Comparison of ENCODE assay signal across 8 cellular contexts in genomic region chr19:52138614-52139290, GRCh38. TPM values are rescaled to one million over a fixed set of nuclear protein-coding genes. Genes with fewer than 3 reads are reported as not detected.
DNase-seq lines count a peak whose midpoint lies in the region; ATAC-seq, FAIRE-seq and TF ChIP-seq lines count a peak whose summit lies in the region.

No MANE protein-coding gene starts in this region.

- peaks cover 0 to 45% (median 0%) of the 10 kb centered on the region in 11 donors for H3K9me3 ChIP-seq in heart right ventricle
- H3K9me3 ChIP-seq in pancreas = no peaks in the 10 kb centered on the region

- intact Hi-C loops in heart right ventricle (cut with DNase I) (loop anchor here (1.0 to 10.0 kb wide), 9 partner anchors 32 to 102 kb away; partner anchors contain the start of genes PPP2R1A (in 2 of the 10) and ZNF836 (in 2 of the 10)), Right ventricle myocardium inferior (cut with DNase I) (loop anchor here (1.0 to 2.0 kb wide), 3 partner anchors 32 to 99 kb away; partner anchors contain the start of gene ZNF836), pancreas (cut with DNase I) (loop anchor here in 2 of 3 donors (5.0 to 10.0 kb wide), 2 partner anchors 99 to 106 kb away; no protein-coding TSS in a partner anchor)

- peaks cover 16% of the 10 kb centered on the region for H3K36me3 Mint-ChIP-seq in activated T-cell treated with anti-CD3 and anti-CD28 coated beads, Interleukin-2, amount 50 U/mL, for 4 hours (ENCODE audit: insufficient read depth)

- H3K36me3 ChIP-seq in heart right ventricle (no peaks in the 10 kb centered on the region), pancreas (no peaks in the 10 kb centered on the region)

- H3K4me1 ChIP-seq in heart right ventricle (peaks cover 2 to 24% (median 18%) of the 10 kb centered on the region in 9 donors), pancreas (peaks cover 6 to 11% (median 7%) of the 10 kb centered on the region in 3 donors)

- ATAC-seq in heart right ventricle = peak in 3 of 8 donors; percentile 11 to 26 (median 23)
- ATAC-seq in Right ventricle myocardium inferior = no peak
- ATAC-seq in activated T-cell treated with anti-CD3 and anti-CD28 coated beads, Interleukin-2, amount 50 U/mL, for 4 hours = no peak
- peak in 2 of 4 donors; percentile 36 to 43 for ATAC-seq in pancreas
- no peak for ATAC-seq in GM21576 (IDR thresholded peaks at IDR 0.05; ENCODE audit: unreplicated experiment)
- ATAC-seq in GM18909 (IDR thresholded peaks at IDR 0.05; ENCODE audit: poor library complexity, unreplicated experiment) = no peak

- H3K4me1 Mint-ChIP-seq in activated T-cell treated with anti-CD3 and anti-CD28 coated beads, Interleukin-2, amount 50 U/mL, for 4 hours (ENCODE audit: low read depth) = peaks cover 23% of the 10 kb centered on the region

- WGBS in heart right ventricle, 2 donors = 1 to 2% methylated on average over 19 of the region's 19 CpGs
- WGBS in pancreas, 2 donors = 1% methylated on average over 19 of the region's 19 CpGs

- FAIRE-seq in pancreas (lab: Jason Lieb, UNC) = no peak

- H3K27ac ChIP-seq in heart right ventricle = peak overlapping the region in 9 of 10 donors; percentile 87 to 96 (median 92)
- peak overlapping the region; percentile 85 to 97 (median 95) for H3K27ac ChIP-seq in pancreas

- H3K9me3 Mint-ChIP-seq in activated T-cell treated with anti-CD3 and anti-CD28 coated beads, Interleukin-2, amount 50 U/mL, for 4 hours = peaks cover 14% of the 10 kb centered on the region

- TF ChIP-seq CTCF in heart right ventricle (IDR thresholded peaks at IDR 0.05) (no peak), pancreas (IDR thresholded peaks at IDR 0.05) (no peak)

- no peaks in the 10 kb centered on the region for H3K27me3 ChIP-seq in heart right ventricle
- H3K27me3 ChIP-seq in pancreas = no peaks in the 10 kb centered on the region

- peak in 1 of 2 donors; percentile 9 for DNase-seq in heart right ventricle
- DNase-seq in Right ventricle myocardium inferior (ENCODE audit: missing footprints) = no peak
- peak; percentile 19 for DNase-seq in NCI-H2227 treated with DMSO at 0.1 percent for 48 hours (lab: John Stamatoyannopoulos, UW)
- DNase-seq in activated T-cell treated with anti-CD3 and anti-CD28 coated beads, Interleukin-2, amount 50 U/mL, for 4 hours = peak; percentile 9
- peak; percentile 7 for DNase-seq in glomerular visceral epithelial cell (ENCODE audit: extremely low spot score)
- peak in 3 of 6 donors; percentile 6 to 66 (median 15) for DNase-seq in pancreas

- peak overlapping the region; percentile 94 for H3K4me3 Mint-ChIP-seq in activated T-cell treated with anti-CD3 and anti-CD28 coated beads, Interleukin-2, amount 50 U/mL, for 4 hours

- peak overlapping the region; percentile 61 to 94 (median 80) for H3K4me3 ChIP-seq in heart right ventricle
- H3K4me3 ChIP-seq in pancreas = peak overlapping the region; percentile 65 to 87 (median 74)

- no peaks in the 10 kb centered on the region for H3K27me3 Mint-ChIP-seq in activated T-cell treated with anti-CD3 and anti-CD28 coated beads, Interleukin-2, amount 50 U/mL, for 4 hours (ENCODE audit: low read depth)

RNA-seq across cellular contexts. Expression of gene ZNF616, which starts 1.0 kb away (rescaled TPM):
- total RNA-seq in heart right ventricle (1 to 10 TPM; 4.9 to 8.0 (median 6.5) TPM), Right ventricle myocardium inferior (5.2 TPM), pancreas (1 to 10 TPM; 3.9 to 9.1 (median 5.5) TPM)
- polyA plus RNA-seq in heart right ventricle (1 to 10 TPM; 1.6 to 2.2 TPM), pancreas (1 to 10 TPM; 2.4 TPM)
- total RNA-seq in activated T-cell treated with anti-CD3 and anti-CD28 coated beads, Interleukin-2, amount 50 U/mL, for 4 hours = 1 to 10 TPM; 7.1 to 8.7 (median 7.2) TPM

RNA-seq across cellular contexts. Expression of gene ZNF836, which starts 32.7 kb away (rescaled TPM):
- total RNA-seq in heart right ventricle (10 to 100 TPM in 1 of 10 donors, 1 to 10 TPM in 9; 5.1 to 10.6 (median 7.1) TPM), Right ventricle myocardium inferior (6.8 TPM), pancreas (1 to 10 TPM; 4.4 to 9.2 (median 7.3) TPM)
- polyA plus RNA-seq in heart right ventricle (1 to 10 TPM; 2.3 to 6.1 TPM), pancreas (1 to 10 TPM; 2.0 to 2.8 TPM)
- 1 to 10 TPM; 2.0 to 4.3 (median 3.3) TPM for total RNA-seq in activated T-cell treated with anti-CD3 and anti-CD28 coated beads, Interleukin-2, amount 50 U/mL, for 4 hours

RNA-seq across cellular contexts. Expression of gene ZNF841, which starts 43.2 kb away (rescaled TPM):
- 10 to 100 TPM in 2 of 10 donors, 1 to 10 TPM in 8; 6.7 to 10.7 (median 9.3) TPM for total RNA-seq in heart right ventricle
- polyA plus RNA-seq in heart right ventricle = 1 to 10 TPM; 3.1 to 8.5 TPM
- 7.2 TPM for total RNA-seq in Right ventricle myocardium inferior
- total RNA-seq in activated T-cell treated with anti-CD3 and anti-CD28 coated beads, Interleukin-2, amount 50 U/mL, for 4 hours = 1 to 10 TPM; 8.0 to 8.7 (median 8.4) TPM
- 10 to 100 TPM in 5 of 6 donors, 1 to 10 TPM in 1; 7.6 to 20.2 (median 11.7) TPM for total RNA-seq in pancreas
- polyA plus RNA-seq in pancreas = 10 to 100 TPM; 15.3 to 18.3 TPM

RNA-seq across cellular contexts. Expression of gene PPP2R1A, which starts 51.1 kb away (rescaled TPM):
- total RNA-seq in heart right ventricle (100 to 1,000 TPM; 337 to 469 (median 401) TPM), Right ventricle myocardium inferior (338 TPM), pancreas (100 to 1,000 TPM in 3 of 6 donors, 10 to 100 TPM in 3; 70.9 to 119 (median 99.1) TPM)
- polyA plus RNA-seq in heart right ventricle (100 to 1,000 TPM; 238 to 438 TPM), pancreas (100 to 1,000 TPM in 1 of 2 donors, 10 to 100 TPM in 1; 89.1 to 108 TPM)
- total RNA-seq in activated T-cell treated with anti-CD3 and anti-CD28 coated beads, Interleukin-2, amount 50 U/mL, for 4 hours = 100 to 1,000 TPM; 297 to 317 (median 310) TPM
